15 cellular contexts compared by ENCODE assay signal in genomic region chr3:146390006-146390772, GRCh38.
"Had no signal": no experiment of that assay in that cellular context is flagged by ENCODE, and none has a peak within 500 bp of the region (broad histone marks: within the 10 kb centered on the region; RNA-seq: fewer than 3 reads in every experiment).

No MANE protein-coding gene starts in this region.

- H3K4me3 ChIP-seq: ascending aorta, coronary artery, gastroesophageal sphincter, left lung, spleen had no signal

- H3K27me3 ChIP-seq: ascending aorta, gastroesophageal sphincter, left lung, spleen had no signal

- ATAC-seq: activated T-helper 17 cell treated with anti-CD3 and anti-CD28 coated beads, Interleukin-2, amount 50 U/mL, for 72 hours; natural killer cell treated with Interleukin-12 subunit alpha and Interleukin-12 subunit beta and Interleukin-15 and Interleukin-18, amount 100 ng/mL, for 72 hours; T-cell had no signal

- H3K9me3 ChIP-seq: ascending aorta, gastroesophageal sphincter, left lung, spleen had no signal

- H3K36me3 ChIP-seq: ascending aorta, gastroesophageal sphincter, left lung, spleen had no signal

- H3K27ac ChIP-seq: ascending aorta, coronary artery, left lung, spleen had no signal

- DNase-seq: activated CD4-positive, CD25-positive, alpha-beta regulatory T cell treated with anti-CD3 and anti-CD28 coated beads, Interleukin-2, amount 50 U/mL, for 72 hours; activated naive CD4-positive, alpha-beta T cell treated with Interleukin-2 at 50 U/mL for 16 hours; activated T-cell treated with anti-CD3 and anti-CD28 coated beads for 4 hours; effector CD8-positive, alpha-beta T cell; islet precursor cell; left lung; nucleus accumbens; spleen; T-cell; T-helper 9 cell had no signal

- H3K4me1 ChIP-seq: left lung, spleen had no signal
